In the genomic region with DNA sequence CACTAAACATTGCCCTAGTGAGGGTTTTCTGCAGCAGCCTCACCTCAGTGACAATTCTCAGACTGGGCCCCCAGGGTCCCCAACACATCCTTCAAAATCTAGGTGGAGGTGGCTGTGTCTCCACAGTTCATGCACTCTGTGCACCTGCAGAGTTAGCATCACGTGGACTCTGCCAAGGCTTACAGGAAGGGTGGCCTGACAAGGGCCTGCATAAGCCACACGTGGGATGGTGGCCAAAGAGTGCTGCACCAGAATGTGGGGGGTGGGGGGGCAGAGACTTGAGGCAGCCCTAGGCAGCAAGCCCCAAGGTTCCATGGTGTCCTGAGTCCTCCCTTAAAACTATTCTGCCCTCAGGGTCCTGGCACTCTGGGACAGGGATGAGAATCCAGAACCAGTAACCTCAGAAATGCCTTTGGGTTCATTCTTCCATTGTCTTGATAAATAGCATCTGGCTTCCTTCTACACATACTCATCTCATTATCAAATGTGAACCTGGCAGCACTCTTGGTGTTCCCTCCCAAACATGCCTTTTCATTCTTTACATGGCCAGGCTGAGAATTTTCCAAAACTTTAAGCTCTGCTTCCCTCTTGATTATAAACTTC, we compare ENCODE assay signal across 11 cellular contexts. TPM values are rescaled to one million over a fixed set of nuclear protein-coding genes. Genes with fewer than 3 reads are reported as not detected.
DNase-seq lines count a peak whose midpoint lies in the region; ATAC-seq and TF ChIP-seq lines count a peak whose summit lies in the region.
"Had no signal": no experiment of that assay in that cellular context is flagged by ENCODE, and none has a peak within 500 bp of the region (broad histone marks: within the 10 kb centered on the region; RNA-seq: fewer than 3 reads in every experiment).

No MANE protein-coding gene starts in this region.

- no peaks in the 10 kb centered on the region for H3K9me3 Mint-ChIP-seq in MCF 10A (ENCODE audit: unreplicated experiment)
- H3K9me3 Mint-ChIP-seq in WTC11 = 0 out of 2 replicates have a peak, but pooled peaks cover 6% of the 10 kb centered on the region
- H3K9me3 Mint-ChIP-seq: neural progenitor cell had no signal

- H3K4me1 ChIP-seq in breast epithelium = peaks cover 12 to 31% of the 10 kb centered on the region in 2 donors
- H3K4me1 ChIP-seq in lower lobe of right lung = peaks cover 55% of the 10 kb centered on the region
- peaks cover 28 to 64% (median 44%) of the 10 kb centered on the region in 4 donors for H3K4me1 ChIP-seq in upper lobe of left lung

- H3K36me3 Mint-ChIP-seq in MCF 10A (ENCODE audit: insufficient read depth, unreplicated experiment) (peaks cover 5% of the 10 kb centered on the region), WTC11 (peaks cover 2% of the 10 kb centered on the region; the same call in 1 of the 2 replicates)
- H3K36me3 Mint-ChIP-seq: neural progenitor cell had no signal

- DNase-seq in breast epithelium (ENCODE audit: low spot score in 2 of 2) = peak in 1 of 2 donors; percentile 48
- no peak for DNase-seq in MCF 10A (ENCODE audit: unreplicated experiment)
- no peak for DNase-seq in WTC11 (ENCODE audit: low spot score)
- no peak for DNase-seq in lower lobe of right lung
- no peak for DNase-seq in upper lobe of left lung
- no peak for DNase-seq in dermis blood vessel endothelial cell
- DNase-seq: activated gamma-delta T cell had no signal

- H3K27ac ChIP-seq in breast epithelium (peak overlapping the region; percentile 98 to 100), lower lobe of right lung (peak overlapping the region; percentile 98), upper lobe of left lung (peak overlapping the region; percentile 94 to 99 (median 96))
- H3K27ac ChIP-seq: BLaER1, neural progenitor cell had no signal

- no peak overlapping the region for H3K4me3 ChIP-seq in breast epithelium
- H3K4me3 ChIP-seq in lower lobe of right lung = no peak overlapping the region
- no peak overlapping the region for H3K4me3 ChIP-seq in upper lobe of left lung
- H3K4me3 ChIP-seq: BLaER1, neural progenitor cell had no signal

- WGBS in upper lobe of left lung, 2 donors = 15 to 60% methylated on average over 1 to 2 of the region's 2 CpGs

- no peak for TF ChIP-seq POLR2A in breast epithelium (IDR thresholded peaks at IDR 0.05)
- no peak for TF ChIP-seq POLR2A in upper lobe of left lung (IDR thresholded peaks at IDR 0.05)

- no peaks in the 10 kb centered on the region for H3K9me3 ChIP-seq in breast epithelium
- no peaks in the 10 kb centered on the region for H3K9me3 ChIP-seq in lower lobe of right lung
- H3K9me3 ChIP-seq in upper lobe of left lung = no peaks in the 10 kb centered on the region

- no TSS peak for BruUV-seq in MCF 10A (replicated peaks; lab: Mats Ljungman, UMichigan)

- peaks cover 38% of the 10 kb centered on the region for H3K4me1 Mint-ChIP-seq in MCF 10A (ENCODE audit: insufficient read depth, unreplicated experiment)
- H3K4me1 Mint-ChIP-seq in WTC11 = peaks cover 49% of the 10 kb centered on the region

- TF ChIP-seq CTCF in breast epithelium (IDR thresholded peaks at IDR 0.05) (no peak), MCF 10A (IDR thresholded peaks at IDR 0.05; ENCODE audit: unreplicated experiment) (no peak), WTC11 (IDR thresholded peaks at IDR 0.05) (no peak), lower lobe of right lung (IDR thresholded peaks at IDR 0.05) (no peak), upper lobe of left lung (IDR thresholded peaks at IDR 0.05) (no peak)

- H3K4me3 Mint-ChIP-seq in MCF 10A (ENCODE audit: unreplicated experiment) = no peak overlapping the region
- no peak overlapping the region for H3K4me3 Mint-ChIP-seq in WTC11

- H3K36me3 ChIP-seq in breast epithelium (no peaks in the 10 kb centered on the region), lower lobe of right lung (peaks cover 24% of the 10 kb centered on the region), upper lobe of left lung (peaks cover 0 to 18% (median under 1%) of the 10 kb centered on the region in 4 donors)
- H3K36me3 ChIP-seq: BLaER1, neural progenitor cell had no signal

- ATAC-seq in WTC11 (no peak), lower lobe of right lung (no peak), upper lobe of left lung (ENCODE audit: low FRiP score in 2 of 2) (no peak), HG03196 (IDR thresholded peaks at IDR 0.05; ENCODE audit: unreplicated experiment) (no peak), GM21723 (IDR thresholded peaks at IDR 0.05; ENCODE audit: unreplicated experiment) (no peak)

- CTCF ChIA-PET in MCF 10A (lab: Yijun Ruan, JAX) (interaction anchor here (0.6 to 1.9 kb wide), 3 partner anchors 36 to 129 kb away, joined by 3 to 9 read pairs (median 6); no protein-coding TSS in a partner anchor), WTC11 (lab: Charles Lee) (interaction anchor here (1.0 kb wide), 1 partner anchor 89 kb away, joined by 3 read pairs; no protein-coding TSS in a partner anchor)

- no peaks in the 10 kb centered on the region for H3K27me3 ChIP-seq in breast epithelium
- no peaks in the 10 kb centered on the region for H3K27me3 ChIP-seq in lower lobe of right lung (ENCODE audit: low read depth)
- no peaks in the 10 kb centered on the region for H3K27me3 ChIP-seq in upper lobe of left lung
- H3K27me3 ChIP-seq: neural progenitor cell had no signal

- H3K27ac Mint-ChIP-seq in MCF 10A (ENCODE audit: low read depth, unreplicated experiment) (no peak overlapping the region), WTC11 (peak overlapping the region; percentile 39)
- H3K27ac Mint-ChIP-seq: neural progenitor cell had no signal

- TF ChIP-seq EP300 in upper lobe of left lung (IDR thresholded peaks at IDR 0.05) = no peak

- H3K27me3 Mint-ChIP-seq in MCF 10A (ENCODE audit: insufficient read depth, unreplicated experiment) = no peaks in the 10 kb centered on the region
- H3K27me3 Mint-ChIP-seq in WTC11 (ENCODE audit: low read depth) = no peaks in the 10 kb centered on the region; the same call in 1 of the 2 replicates

- intact Hi-C loops in breast epithelium (cut with DNase I; ENCODE audit: low total_unique reads) (loop anchor here (10.0 kb wide), 1 partner anchor 92 kb away; no protein-coding TSS in a partner anchor), MCF 10A (cut with micrococcal nuclease) (loop anchor here (10.0 kb wide), 1 partner anchor 212 kb away; no protein-coding TSS in a partner anchor), lower lobe of right lung (cut with DNase I) (loop anchor here (10.0 kb wide), 1 partner anchor 48 kb away; no protein-coding TSS in a partner anchor)

- POLR2A ChIA-PET in MCF 10A (lab: Yijun Ruan, JAX) (interaction anchor here (1.2 to 4.6 kb wide), 2 partner anchors 25 to 146 kb away, joined by 3 to 50 read pairs; no protein-coding TSS in a partner anchor), WTC11 (lab: Charles Lee) (no interaction called here)

TF ChIP-seq in WTC11, 78 proteins besides CTCF, POLR2A, EP300 and RAD21 (continues in another document):
- TF ChIP-seq, protein P1, sequence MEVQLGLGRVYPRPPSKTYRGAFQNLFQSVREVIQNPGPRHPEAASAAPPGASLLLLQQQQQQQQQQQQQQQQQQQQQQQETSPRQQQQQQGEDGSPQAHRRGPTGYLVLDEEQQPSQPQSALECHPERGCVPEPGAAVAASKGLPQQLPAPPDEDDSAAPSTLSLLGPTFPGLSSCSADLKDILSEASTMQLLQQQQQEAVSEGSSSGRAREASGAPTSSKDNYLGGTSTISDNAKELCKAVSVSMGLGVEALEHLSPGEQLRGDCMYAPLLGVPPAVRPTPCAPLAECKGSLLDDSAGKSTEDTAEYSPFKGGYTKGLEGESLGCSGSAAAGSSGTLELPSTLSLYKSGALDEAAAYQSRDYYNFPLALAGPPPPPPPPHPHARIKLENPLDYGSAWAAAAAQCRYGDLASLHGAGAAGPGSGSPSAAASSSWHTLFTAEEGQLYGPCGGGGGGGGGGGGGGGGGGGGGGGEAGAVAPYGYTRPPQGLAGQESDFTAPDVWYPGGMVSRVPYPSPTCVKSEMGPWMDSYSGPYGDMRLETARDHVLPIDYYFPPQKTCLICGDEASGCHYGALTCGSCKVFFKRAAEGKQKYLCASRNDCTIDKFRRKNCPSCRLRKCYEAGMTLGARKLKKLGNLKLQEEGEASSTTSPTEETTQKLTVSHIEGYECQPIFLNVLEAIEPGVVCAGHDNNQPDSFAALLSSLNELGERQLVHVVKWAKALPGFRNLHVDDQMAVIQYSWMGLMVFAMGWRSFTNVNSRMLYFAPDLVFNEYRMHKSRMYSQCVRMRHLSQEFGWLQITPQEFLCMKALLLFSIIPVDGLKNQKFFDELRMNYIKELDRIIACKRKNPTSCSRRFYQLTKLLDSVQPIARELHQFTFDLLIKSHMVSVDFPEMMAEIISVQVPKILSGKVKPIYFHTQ (CRISPR knock-in tag; IDR thresholded peaks at IDR 0.05) = no peak
- TF ChIP-seq ZNF671 (CRISPR knock-in tag; IDR thresholded peaks at IDR 0.05) (no peak), NR2C2 (CRISPR knock-in tag; IDR thresholded peaks at IDR 0.05) (no peak), MYBL2 (CRISPR knock-in tag; IDR thresholded peaks at IDR 0.05) (no peak), ZNF219 (CRISPR knock-in tag; IDR thresholded peaks at IDR 0.05; ENCODE audit: borderline replicate concordance) (no peak), JUN (CRISPR knock-in tag; IDR thresholded peaks at IDR 0.05) (no peak), SMAD3 (CRISPR knock-in tag; IDR thresholded peaks at IDR 0.05; ENCODE audit: borderline replicate concordance) (no peak), RORB (CRISPR knock-in tag; IDR thresholded peaks at IDR 0.05) (no peak)
- TF ChIP-seq, protein P2, sequence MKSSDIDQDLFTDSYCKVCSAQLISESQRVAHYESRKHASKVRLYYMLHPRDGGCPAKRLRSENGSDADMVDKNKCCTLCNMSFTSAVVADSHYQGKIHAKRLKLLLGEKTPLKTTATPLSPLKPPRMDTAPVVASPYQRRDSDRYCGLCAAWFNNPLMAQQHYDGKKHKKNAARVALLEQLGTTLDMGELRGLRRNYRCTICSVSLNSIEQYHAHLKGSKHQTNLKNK (CRISPR knock-in tag; IDR thresholded peaks at IDR 0.05) = no peak

RNA-seq across cellular contexts. Expression of a gene that starts 1.6 kb away (rescaled TPM):
- total RNA-seq in breast epithelium (10 to 100 TPM; 35.1 to 53.6 (median 51.8) TPM), MCF 10A (2022) (20.8 and 28.0 TPM in 2 replicates), WTC11 (2021) (14.8 to 21.1 TPM (median 16.9 TPM) in 3 replicates), lower lobe of right lung (125 TPM), upper lobe of left lung (100 to 1,000 TPM in 4 of 6 donors, 10 to 100 TPM in 2; 56.6 to 184 (median 102) TPM), dermis blood vessel endothelial cell (32.2 and 57.8 TPM in 2 replicates)

RNA-seq across cellular contexts. Expression of a gene that starts 59.9 kb away (rescaled TPM):
- total RNA-seq in breast epithelium = 10 to 100 TPM in 2 of 3 donors, 1 to 10 TPM in 1; 8.0 to 12.8 (median 10.8) TPM
- not detected in 2 replicates for total RNA-seq in MCF 10A (2022)
- total RNA-seq in WTC11 (2021) = 39.5 to 43.7 TPM (median 41.6 TPM) in 3 replicates
- 12.8 TPM for total RNA-seq in lower lobe of right lung
- total RNA-seq in upper lobe of left lung = 10 to 100 TPM in 2 of 6 donors, 1 to 10 TPM in 4; 7.7 to 14.0 (median 9.3) TPM
- 37.3 and 98.0 TPM in 2 replicates for total RNA-seq in dermis blood vessel endothelial cell
